Comparison of ENCODE assay signal across 1 cellular context in the genomic region with DNA sequence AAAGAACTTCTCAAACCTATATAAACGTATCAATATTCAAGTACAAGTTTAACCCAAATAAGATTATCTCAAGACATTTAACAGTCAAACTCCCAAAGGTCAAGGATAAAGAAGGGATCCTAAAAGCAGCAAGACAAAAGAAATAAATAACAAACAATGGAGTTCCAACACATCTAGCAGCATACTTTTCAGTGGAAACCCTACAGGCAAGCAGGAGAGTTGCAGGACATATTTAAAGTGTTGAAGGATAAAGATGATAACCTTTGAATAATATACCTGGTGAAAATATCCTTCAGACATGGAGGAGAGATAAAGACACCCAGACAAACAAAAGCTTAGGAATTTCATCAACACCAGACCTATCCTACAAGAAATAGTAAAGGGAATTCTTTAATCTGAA.
TF ChIP-seq lines count a peak whose summit lies in the region.

No MANE protein-coding gene starts in this region.

TF ChIP-seq in K562, 482 proteins besides CTCF, POLR2A, EP300 and RAD21 (continued from another document):
- TF ChIP-seq, protein P1, sequence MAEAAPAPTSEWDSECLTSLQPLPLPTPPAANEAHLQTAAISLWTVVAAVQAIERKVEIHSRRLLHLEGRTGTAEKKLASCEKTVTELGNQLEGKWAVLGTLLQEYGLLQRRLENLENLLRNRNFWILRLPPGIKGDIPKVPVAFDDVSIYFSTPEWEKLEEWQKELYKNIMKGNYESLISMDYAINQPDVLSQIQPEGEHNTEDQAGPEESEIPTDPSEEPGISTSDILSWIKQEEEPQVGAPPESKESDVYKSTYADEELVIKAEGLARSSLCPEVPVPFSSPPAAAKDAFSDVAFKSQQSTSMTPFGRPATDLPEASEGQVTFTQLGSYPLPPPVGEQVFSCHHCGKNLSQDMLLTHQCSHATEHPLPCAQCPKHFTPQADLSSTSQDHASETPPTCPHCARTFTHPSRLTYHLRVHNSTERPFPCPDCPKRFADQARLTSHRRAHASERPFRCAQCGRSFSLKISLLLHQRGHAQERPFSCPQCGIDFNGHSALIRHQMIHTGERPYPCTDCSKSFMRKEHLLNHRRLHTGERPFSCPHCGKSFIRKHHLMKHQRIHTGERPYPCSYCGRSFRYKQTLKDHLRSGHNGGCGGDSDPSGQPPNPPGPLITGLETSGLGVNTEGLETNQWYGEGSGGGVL (CRISPR knock-in tag; IDR thresholded peaks at IDR 0.05), result no peak
- TF ChIP-seq CBX8 (IDR thresholded peaks at IDR 0.05; ENCODE audit: borderline replicate concordance, extremely low read depth, low read depth, low read length, poor library complexity, severe bottlenecking), result no peak
- TF ChIP-seq ZNF644 (tag; IDR thresholded peaks at IDR 0.05; ENCODE audit: low read depth), result no peak
- TF ChIP-seq, protein P2, sequence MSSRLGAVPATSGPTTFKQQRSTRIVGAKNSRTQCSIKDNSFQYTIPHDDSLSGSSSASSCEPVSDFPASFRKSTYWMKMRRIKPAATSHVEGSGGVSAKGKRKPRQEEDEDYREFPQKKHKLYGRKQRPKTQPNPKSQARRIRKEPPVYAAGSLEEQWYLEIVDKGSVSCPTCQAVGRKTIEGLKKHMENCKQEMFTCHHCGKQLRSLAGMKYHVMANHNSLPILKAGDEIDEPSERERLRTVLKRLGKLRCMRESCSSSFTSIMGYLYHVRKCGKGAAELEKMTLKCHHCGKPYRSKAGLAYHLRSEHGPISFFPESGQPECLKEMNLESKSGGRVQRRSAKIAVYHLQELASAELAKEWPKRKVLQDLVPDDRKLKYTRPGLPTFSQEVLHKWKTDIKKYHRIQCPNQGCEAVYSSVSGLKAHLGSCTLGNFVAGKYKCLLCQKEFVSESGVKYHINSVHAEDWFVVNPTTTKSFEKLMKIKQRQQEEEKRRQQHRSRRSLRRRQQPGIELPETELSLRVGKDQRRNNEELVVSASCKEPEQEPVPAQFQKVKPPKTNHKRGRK (tag; IDR thresholded peaks at IDR 0.05), result no peak
- TF ChIP-seq, protein P3, sequence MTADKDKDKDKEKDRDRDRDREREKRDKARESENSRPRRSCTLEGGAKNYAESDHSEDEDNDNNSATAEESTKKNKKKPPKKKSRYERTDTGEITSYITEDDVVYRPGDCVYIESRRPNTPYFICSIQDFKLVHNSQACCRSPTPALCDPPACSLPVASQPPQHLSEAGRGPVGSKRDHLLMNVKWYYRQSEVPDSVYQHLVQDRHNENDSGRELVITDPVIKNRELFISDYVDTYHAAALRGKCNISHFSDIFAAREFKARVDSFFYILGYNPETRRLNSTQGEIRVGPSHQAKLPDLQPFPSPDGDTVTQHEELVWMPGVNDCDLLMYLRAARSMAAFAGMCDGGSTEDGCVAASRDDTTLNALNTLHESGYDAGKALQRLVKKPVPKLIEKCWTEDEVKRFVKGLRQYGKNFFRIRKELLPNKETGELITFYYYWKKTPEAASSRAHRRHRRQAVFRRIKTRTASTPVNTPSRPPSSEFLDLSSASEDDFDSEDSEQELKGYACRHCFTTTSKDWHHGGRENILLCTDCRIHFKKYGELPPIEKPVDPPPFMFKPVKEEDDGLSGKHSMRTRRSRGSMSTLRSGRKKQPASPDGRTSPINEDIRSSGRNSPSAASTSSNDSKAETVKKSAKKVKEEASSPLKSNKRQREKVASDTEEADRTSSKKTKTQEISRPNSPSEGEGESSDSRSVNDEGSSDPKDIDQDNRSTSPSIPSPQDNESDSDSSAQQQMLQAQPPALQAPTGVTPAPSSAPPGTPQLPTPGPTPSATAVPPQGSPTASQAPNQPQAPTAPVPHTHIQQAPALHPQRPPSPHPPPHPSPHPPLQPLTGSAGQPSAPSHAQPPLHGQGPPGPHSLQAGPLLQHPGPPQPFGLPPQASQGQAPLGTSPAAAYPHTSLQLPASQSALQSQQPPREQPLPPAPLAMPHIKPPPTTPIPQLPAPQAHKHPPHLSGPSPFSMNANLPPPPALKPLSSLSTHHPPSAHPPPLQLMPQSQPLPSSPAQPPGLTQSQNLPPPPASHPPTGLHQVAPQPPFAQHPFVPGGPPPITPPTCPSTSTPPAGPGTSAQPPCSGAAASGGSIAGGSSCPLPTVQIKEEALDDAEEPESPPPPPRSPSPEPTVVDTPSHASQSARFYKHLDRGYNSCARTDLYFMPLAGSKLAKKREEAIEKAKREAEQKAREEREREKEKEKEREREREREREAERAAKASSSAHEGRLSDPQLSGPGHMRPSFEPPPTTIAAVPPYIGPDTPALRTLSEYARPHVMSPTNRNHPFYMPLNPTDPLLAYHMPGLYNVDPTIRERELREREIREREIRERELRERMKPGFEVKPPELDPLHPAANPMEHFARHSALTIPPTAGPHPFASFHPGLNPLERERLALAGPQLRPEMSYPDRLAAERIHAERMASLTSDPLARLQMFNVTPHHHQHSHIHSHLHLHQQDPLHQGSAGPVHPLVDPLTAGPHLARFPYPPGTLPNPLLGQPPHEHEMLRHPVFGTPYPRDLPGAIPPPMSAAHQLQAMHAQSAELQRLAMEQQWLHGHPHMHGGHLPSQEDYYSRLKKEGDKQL (CRISPR knock-in tag; IDR thresholded peaks at IDR 0.05; ENCODE audit: borderline replicate concordance), result no peak
- TF ChIP-seq SMAD4 (CRISPR knock-in tag; conservative IDR thresholded peaks at IDR 0.05), result no peak
- no peak for TF ChIP-seq WHSC1 (IDR thresholded peaks at IDR 0.05; ENCODE audit: low read length)
- no peak for TF ChIP-seq SMAD3 (CRISPR knock-in tag; conservative IDR thresholded peaks at IDR 0.05)
- no peak for TF ChIP-seq SIX5 (IDR thresholded peaks at IDR 0.05; ENCODE audit: borderline replicate concordance in 1 of 2, insufficient read depth in 1 of 2, low read depth in 1 of 2, low read length in 2 of 2)
- no peak for TF ChIP-seq SRSF7 (optimal IDR thresholded peaks at IDR 0.05; ENCODE audit: low read depth, low read length)
- no peak for TF ChIP-seq DACH1 (IDR thresholded peaks at IDR 0.05; ENCODE audit: partially characterized antibody)
